In genomic region chr15:40257656-40258450, GRCh38 we compare ENCODE assay signal across 28 cellular contexts. TPM values are rescaled to one million over a fixed set of nuclear protein-coding genes. Genes with fewer than 3 reads are reported as not detected.
A peak's percentile ranks its signal among the peaks of the same experiment; 100 is the strongest.
DNase-seq lines count a peak whose midpoint lies in the region; ATAC-seq and TF ChIP-seq lines count a peak whose summit lies in the region.
"Had no signal": no experiment of that assay in that cellular context is flagged by ENCODE, and none has a peak within 500 bp of the region (broad histone marks: within the 10 kb centered on the region; RNA-seq: fewer than 3 reads in every experiment).

No MANE protein-coding gene starts in this region.

- H3K9me3 Mint-ChIP-seq in Caco-2 (ENCODE audit: unreplicated experiment) (no peaks in the 10 kb centered on the region), endothelial cell (ENCODE audit: unreplicated experiment) (no peaks in the 10 kb centered on the region)
- H3K9me3 Mint-ChIP-seq: activated naive CD4-positive, alpha-beta T cell treated with anti-CD3 and anti-CD28 coated beads, Interleukin-2, amount 50 U/mL, for 24 hours; activated T-helper 17 cell treated with anti-CD3 and anti-CD28 coated beads, Interleukin-2, amount 50 U/mL, for 72 hours; CD8-positive, alpha-beta memory T cell; WTC11 had no signal

- H3K27ac ChIP-seq in HEK293 (ENCODE audit: extremely low read depth, low read depth, low read length) (no peak overlapping the region), SJSA1 (peak overlapping the region; percentile 84)
- H3K27ac ChIP-seq: ascending aorta, skin epidermis, upper lobe of left lung had no signal

- H3K27me3 ChIP-seq in Caco-2 (replicated peaks; ENCODE audit: control insufficient read depth, insufficient read depth, low read length) (no peaks in the 10 kb centered on the region), SJSA1 (replicated peaks) (no peaks in the 10 kb centered on the region)
- H3K27me3 ChIP-seq: ascending aorta had no signal

- no peak for ATAC-seq in HG02642 (IDR thresholded peaks at IDR 0.05; ENCODE audit: poor library complexity, unreplicated experiment)
- ATAC-seq: activated T-helper 17 cell treated with anti-CD3 and anti-CD28 coated beads, Interleukin-2, amount 50 U/mL, for 72 hours had no signal

- intact Hi-C loops in Caco-2 (cut with micrococcal nuclease; ENCODE audit: unreplicated experiment): no loop called here

- no peaks in the 10 kb centered on the region for H3K27me3 Mint-ChIP-seq in Caco-2 (ENCODE audit: insufficient read depth, unreplicated experiment)
- peaks cover 15% of the 10 kb centered on the region for H3K27me3 Mint-ChIP-seq in endothelial cell (ENCODE audit: unreplicated experiment)

- TF ChIP-seq CTCF in Caco-2 (IDR thresholded peaks at IDR 0.05; ENCODE audit: insufficient read depth in 1 of 2, low read depth in 1 of 2, low read length in 1 of 2, severe bottlenecking in 1 of 2, unreplicated experiment in 1 of 2) (no peak), HEK293 (tag by site-specific recombination; IDR thresholded peaks at IDR 0.05) (no peak), endothelial cell (IDR thresholded peaks at IDR 0.05; ENCODE audit: unreplicated experiment) (no peak)

- peaks cover 1% of the 10 kb centered on the region; the same call in 1 of the 2 replicates for H3K36me3 ChIP-seq in Caco-2 (ENCODE audit: control insufficient read depth, insufficient read depth, low read length)
- H3K36me3 ChIP-seq in HEK293 (ENCODE audit: control insufficient read depth in 2 of 2, insufficient read depth in 1 of 2, low read length in 2 of 2): no peaks in the 10 kb centered on the region
- no peaks in the 10 kb centered on the region for H3K36me3 ChIP-seq in SJSA1
- H3K36me3 ChIP-seq: ascending aorta, HAP-1, upper lobe of left lung had no signal

- CTCF ChIA-PET in Caco-2 (lab: Charles Lee): interaction anchor here (0.6 to 1.5 kb wide), 3 partner anchors 10 to 20 kb away, joined by 3 to 6 read pairs (median 5); no protein-coding TSS in a partner anchor
- CTCF ChIA-PET in HEK293 (lab: Yijun Ruan, JAX): interaction anchor here (0.6 to 1.7 kb wide), 6 partner anchors 10 to 1483 kb away, joined by 3 to 9 read pairs (median 4); no protein-coding TSS in a partner anchor

- no peaks in the 10 kb centered on the region for H3K9me3 ChIP-seq in Caco-2
- no peaks in the 10 kb centered on the region for H3K9me3 ChIP-seq in HEK293 (ENCODE audit: control insufficient read depth, insufficient read depth, low read depth, low read length)
- H3K9me3 ChIP-seq in SJSA1 (replicated peaks): no peaks in the 10 kb centered on the region
- H3K9me3 ChIP-seq: ascending aorta, HAP-1, upper lobe of left lung had no signal

- H3K4me3 ChIP-seq in Caco-2 (ENCODE audit: low read depth, low read length) (no peak overlapping the region), HEK293 (ENCODE audit: low read depth, low read length) (no peak overlapping the region), SJSA1 (no peak overlapping the region)
- H3K4me3 ChIP-seq: ascending aorta, HAP-1, skin epidermis, upper lobe of left lung had no signal

- H3K4me1 Mint-ChIP-seq in Caco-2 (ENCODE audit: low read depth, unreplicated experiment) (peaks cover 15% of the 10 kb centered on the region), endothelial cell (ENCODE audit: unreplicated experiment) (peaks cover 9% of the 10 kb centered on the region)

- H3K36me3 Mint-ChIP-seq in Caco-2 (ENCODE audit: insufficient read depth, unreplicated experiment) (peaks cover 19% of the 10 kb centered on the region), endothelial cell (ENCODE audit: low read depth, unreplicated experiment) (peaks cover 6% of the 10 kb centered on the region)
- H3K36me3 Mint-ChIP-seq: activated naive CD4-positive, alpha-beta T cell treated with anti-CD3 and anti-CD28 coated beads, Interleukin-2, amount 50 U/mL, for 24 hours; WTC11 had no signal

- no TSS peak for BruUV-seq in Caco-2 (replicated peaks; lab: Mats Ljungman, UMichigan)

- H3K4me3 Mint-ChIP-seq in Caco-2 (ENCODE audit: unreplicated experiment) (no peak overlapping the region), endothelial cell (ENCODE audit: unreplicated experiment) (no peak overlapping the region)
- H3K4me3 Mint-ChIP-seq: activated naive CD4-positive, alpha-beta T cell treated with anti-CD3 and anti-CD28 coated beads, Interleukin-2, amount 50 U/mL, for 24 hours; activated T-helper 17 cell treated with anti-CD3 and anti-CD28 coated beads, Interleukin-2, amount 50 U/mL, for 72 hours; B cell; WTC11 had no signal

- H3K4me1 ChIP-seq in Caco-2 (peaks cover 25% of the 10 kb centered on the region), HEK293 (ENCODE audit: control insufficient read depth, insufficient read depth, low read length) (peaks cover 1% of the 10 kb centered on the region; the same call in 1 of the 2 replicates), SJSA1 (replicated peaks) (peaks cover 44% of the 10 kb centered on the region)

- no peak overlapping the region for H3K27ac Mint-ChIP-seq in Caco-2 (ENCODE audit: unreplicated experiment)
- no peak overlapping the region for H3K27ac Mint-ChIP-seq in endothelial cell (ENCODE audit: unreplicated experiment)
- H3K27ac Mint-ChIP-seq: activated naive CD4-positive, alpha-beta T cell treated with anti-CD3 and anti-CD28 coated beads, Interleukin-2, amount 50 U/mL, for 24 hours; activated T-helper 17 cell treated with anti-CD3 and anti-CD28 coated beads, Interleukin-2, amount 50 U/mL, for 72 hours; B cell had no signal

- POLR2A ChIA-PET in Caco-2 (lab: Charles Lee): no interaction called here
- POLR2A ChIA-PET in HEK293 (lab: Yijun Ruan, JAX): no interaction called here

- DNase-seq in Caco-2 (peak; percentile 48 to 73), SJSA1 (ENCODE audit: low read depth in 1 of 2, low spot score in 2 of 2) (peak; percentile 83 to 90), islet precursor cell (peak; percentile 98), NCI-H146 (lab: John Stamatoyannopoulos, UW) (no peak), endothelial cell (ENCODE audit: low spot score) (no peak)
- no peak for DNase-seq in stimulated activated CD8-positive, alpha-beta memory T cell treated with anti-CD3 and anti-CD28 coated beads, Interleukin-4, amount 100 ng/mL, for 48 hours
- DNase-seq: CD8-positive, alpha-beta memory T cell; central memory CD4-positive, alpha-beta T cell; dermis blood vessel endothelial cell; DMS53; kidney glomerular epithelial cell; NCI-H1436; NCI-H524; occipital lobe; RPMI8226; T-helper 9 cell; upper lobe of left lung had no signal

TF ChIP-seq in HEK293, 187 proteins besides CTCF, POLR2A, EP300 and RAD21:
- TF ChIP-seq ZNF140 (tag by site-specific recombination; IDR thresholded peaks at IDR 0.05): no peak
- TF ChIP-seq ZIC2 (tag by site-specific recombination; IDR thresholded peaks at IDR 0.05): peak; percentile 12; the same call in 1 of the 2 replicates

RNA-seq across cellular contexts. Expression of gene PAK6, which starts 19.0 kb away (rescaled TPM):
- 19.9 and 20.7 TPM in 2 replicates for total RNA-seq in Caco-2 (2022)
- 0.05 and 0.09 TPM in 2 replicates for total RNA-seq in SJSA1 (2014; rRNA removed; shearing (Covaris generic))
- 0.31 TPM for total RNA-seq in endothelial cell (ENCODE audit: unreplicated experiment)
- total RNA-seq: ascending aorta, dermis blood vessel endothelial cell, fibroblast of lung, lung microvascular endothelial cell had no signal

RNA-seq across cellular contexts. Expression of gene ANKRD63, which starts 25.0 kb away (rescaled TPM):
- 0.28 and 0.79 TPM in 2 replicates for total RNA-seq in Caco-2 (2022)
- total RNA-seq in SJSA1 (2014; rRNA removed; shearing (Covaris generic)): 11.4 and 13.6 TPM in 2 replicates
- total RNA-seq in endothelial cell (ENCODE audit: unreplicated experiment): not detected
- total RNA-seq: activated T-helper 17 cell treated with anti-CD3 and anti-CD28 coated beads, Interleukin-2, amount 50 U/mL, for 72 hours; ascending aorta; CD8-positive, alpha-beta memory T cell; dermis blood vessel endothelial cell; fibroblast of lung; lung microvascular endothelial cell; occipital lobe had no signal

RNA-seq across cellular contexts. Expression of gene PLCB2, which starts 49.9 kb away (rescaled TPM):
- 4.0 and 4.7 TPM in 2 replicates for total RNA-seq in Caco-2 (2022)
- 34.8 and 61.9 TPM in 2 replicates for total RNA-seq in SJSA1 (2014; rRNA removed; shearing (Covaris generic))
- 71.3 TPM for total RNA-seq in endothelial cell (ENCODE audit: unreplicated experiment)

Comparison
In these comparisons a context has a peak if more than half of its experiments do, and no peak if none do; other contexts are left out.
1. DNase-seq: peak in Caco-2 (2 of 2), SJSA1 (2 of 2) and islet precursor cell (single experiment); none in NCI-H146 (single experiment), stimulated activated CD8-positive, alpha-beta memory T cell treated with anti-CD3 and anti-CD28 coated beads, Interleukin-4, amount 100 ng/mL, for 48 hours (single experiment) and endothelial cell (single experiment).
2. RNA of gene PAK6, which starts 19.0 kb away (total RNA-seq): 19.9 to 20.7 TPM in Caco-2; 0.31 TPM in endothelial cell (single experiment) and 0.05 to 0.09 TPM in SJSA1; every median in the first group is over 10 times any median in the second.